In the genomic region with DNA sequence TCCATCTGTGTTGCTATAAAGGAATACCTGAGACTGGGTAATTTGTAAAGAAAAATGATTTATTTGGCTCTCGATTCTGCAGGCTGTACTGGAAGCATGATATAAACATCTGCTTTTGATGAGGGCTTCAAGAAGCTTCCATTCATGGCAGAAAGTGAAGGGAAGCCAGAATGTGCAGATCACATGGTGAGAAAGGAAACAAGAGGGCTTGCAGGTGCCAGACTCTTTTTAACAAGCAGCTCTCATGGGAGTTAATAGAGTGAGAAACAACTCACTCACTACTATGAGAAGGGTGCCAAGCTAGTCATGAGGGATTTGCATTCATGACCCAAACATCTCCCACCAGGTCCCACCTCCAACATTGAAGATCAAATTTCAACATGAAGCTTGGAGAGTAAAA, we compare ENCODE assay signal across 16 cellular contexts.
A peak's percentile ranks its signal among the peaks of the same experiment; 100 is the strongest.
DNase-seq lines count a peak whose midpoint lies in the region; ATAC-seq and TF ChIP-seq lines count a peak whose summit lies in the region.
"Had no signal": no experiment of that assay in that cellular context is flagged by ENCODE, and none has a peak within 500 bp of the region (broad histone marks: within the 10 kb centered on the region; RNA-seq: fewer than 3 reads in every experiment).

No MANE protein-coding gene starts in this region.

- CTCF ChIA-PET in A673 (lab: Charles Lee) = no interaction called here
- CTCF ChIA-PET in WTC11 (lab: Charles Lee) = no interaction called here
- CTCF ChIA-PET in GM10248 (lab: Yijun Ruan, JAX) = interaction anchor here (0.6 kb wide), 1 partner anchor 423 kb away, joined by 3 read pairs; no protein-coding TSS in a partner anchor

- H3K27me3 ChIP-seq in A673 (replicated peaks; ENCODE audit: insufficient read depth, low read depth, low read length, poor library complexity) = no peaks in the 10 kb centered on the region
- H3K27me3 ChIP-seq in hepatocyte = no peaks in the 10 kb centered on the region

- peaks cover 15% of the 10 kb centered on the region for H3K4me1 Mint-ChIP-seq in WTC11
- H3K4me1 Mint-ChIP-seq: B cell; CD4-positive, alpha-beta memory T cell; IgD-negative memory B cell had no signal

- peaks cover 10% of the 10 kb centered on the region for H3K9me3 Mint-ChIP-seq in WTC11

- H3K4me3 ChIP-seq in A673 (ENCODE audit: low read depth, low read length, poor library complexity, severe bottlenecking) = no peak overlapping the region
- H3K4me3 ChIP-seq in fibroblast of the aortic adventitia (ENCODE audit: low read depth, low read length) = no peak overlapping the region
- no peak overlapping the region for H3K4me3 ChIP-seq in hepatocyte
- H3K4me3 ChIP-seq: GM23248 had no signal

- DNase-seq in A673 (ENCODE audit: low spot score) (peak; percentile 26), NAMALWA (ENCODE audit: low spot score) (peak; percentile 96), WTC11 (ENCODE audit: low spot score) (no peak), fibroblast of the aortic adventitia (ENCODE audit: low read depth) (peak; percentile 21), NCI-H2196 treated with DMSO at 0.1 percent for 48 hours (lab: John Stamatoyannopoulos, UW; ENCODE audit: unreplicated experiment) (no peak), hepatocyte (ENCODE audit: low spot score) (no peak), GM10248 (ENCODE audit: extremely low spot score) (no peak)
- DNase-seq: 8988T; ACHN; CD4-positive, alpha-beta memory T cell; GF-D8; GM23248 had no signal

- POLR2A ChIA-PET in A673 (lab: Charles Lee; ENCODE audit: low non-redundant PET) = interaction anchor here (0.7 kb wide), 2 partner anchors 46 to 86 kb away, joined by 3 to 9 read pairs; no protein-coding TSS in a partner anchor
- POLR2A ChIA-PET in WTC11 (lab: Charles Lee) = interaction anchor here (0.7 kb wide), 1 partner anchor 1581 kb away, joined by 5 read pairs; no protein-coding TSS in a partner anchor
- POLR2A ChIA-PET in GM10248 (lab: Yijun Ruan, JAX) = no interaction called here

- H3K4me2 ChIP-seq in hepatocyte = no peak overlapping the region

- H3K36me3 ChIP-seq in A673 (ENCODE audit: insufficient read depth, low read length, poor library complexity, severe bottlenecking) = no peaks in the 10 kb centered on the region
- no peaks in the 10 kb centered on the region for H3K36me3 ChIP-seq in hepatocyte (replicated peaks; ENCODE audit: insufficient read depth, low read depth)

- H2AFZ ChIP-seq in hepatocyte = no peak overlapping the region
- H2AFZ ChIP-seq: GM23248 had no signal

- TF ChIP-seq CTCF in A673 (conservative IDR thresholded peaks at IDR 0.05; ENCODE audit: low read depth, low read length) (no peak), WTC11 (IDR thresholded peaks at IDR 0.05) (no peak), fibroblast of the aortic adventitia (IDR thresholded peaks at IDR 0.05; ENCODE audit: insufficient read depth, low read length) (no peak), hepatocyte (IDR thresholded peaks at IDR 0.05; ENCODE audit: poor library complexity) (no peak), GM10248 (IDR thresholded peaks at IDR 0.05; ENCODE audit: control extremely low read depth, extremely low read depth, low read depth, missing control alignments) (no peak)

- H3K4me1 ChIP-seq in A673 (ENCODE audit: insufficient read depth, low read length, poor library complexity, severe bottlenecking) (peaks cover 24% of the 10 kb centered on the region), hepatocyte (ENCODE audit: insufficient read depth) (no peaks in the 10 kb centered on the region)

- 57% methylated on average over 1 of the region's 1 CpG for WGBS in hepatocyte (ENCODE audit: low lambda C conversion rate, missing lambda C conversion rate)

- H3K4me3 Mint-ChIP-seq in WTC11 = no peak overlapping the region
- H3K4me3 Mint-ChIP-seq: B cell; CD4-positive, alpha-beta memory T cell; IgD-negative memory B cell had no signal

- H3K79me2 ChIP-seq in hepatocyte = no peaks in the 10 kb centered on the region

- H4K20me1 ChIP-seq in hepatocyte (ENCODE audit: insufficient read depth, poor library complexity, severe bottlenecking) = no peaks in the 10 kb centered on the region

- no peaks in the 10 kb centered on the region for H3K9me2 ChIP-seq in hepatocyte (replicated peaks; ENCODE audit: insufficient read depth)

- no peaks in the 10 kb centered on the region for H3K9me3 ChIP-seq in A673 (ENCODE audit: low read depth, low read length, poor library complexity, severe bottlenecking)
- no peaks in the 10 kb centered on the region for H3K9me3 ChIP-seq in hepatocyte (ENCODE audit: low read depth)

- H3K27ac ChIP-seq in A673 (ENCODE audit: low read depth, low read length, poor library complexity, severe bottlenecking) = no peak overlapping the region
- no peak overlapping the region for H3K27ac ChIP-seq in hepatocyte
- H3K27ac ChIP-seq: C4-2B, GM23248 had no signal

- intact Hi-C loops in A673 (cut with micrococcal nuclease; ENCODE audit: unreplicated experiment) = no loop called here

- H3K36me3 Mint-ChIP-seq in WTC11 = peaks cover 9% of the 10 kb centered on the region
- H3K36me3 Mint-ChIP-seq: CD4-positive, alpha-beta memory T cell; IgD-negative memory B cell had no signal

- peak overlapping the region; percentile 47; the same call in 1 of the 2 replicates for H3K27ac Mint-ChIP-seq in WTC11
- H3K27ac Mint-ChIP-seq: B cell; CD4-positive, alpha-beta memory T cell; IgD-negative memory B cell had no signal

- BruUV-seq in A673 (replicated peaks; lab: Mats Ljungman, UMichigan) = no TSS peak

- ATAC-seq in WTC11 = no peak
- ATAC-seq: HCT116 had no signal

- no peaks in the 10 kb centered on the region; the same call in 1 of the 2 replicates for H3K27me3 Mint-ChIP-seq in WTC11 (ENCODE audit: low read depth)
- H3K27me3 Mint-ChIP-seq: B cell; CD4-positive, alpha-beta memory T cell; IgD-negative memory B cell had no signal

TF ChIP-seq in WTC11, 78 proteins besides CTCF, POLR2A, EP300 and RAD21 (continues in another document):
- TF ChIP-seq SP1 (CRISPR knock-in tag; conservative IDR thresholded peaks at IDR 0.05) (no peak), TEAD4 (CRISPR knock-in tag; IDR thresholded peaks at IDR 0.05) (no peak), FOXK1 (CRISPR knock-in tag; IDR thresholded peaks at IDR 0.05) (no peak), RORB (CRISPR knock-in tag; IDR thresholded peaks at IDR 0.05) (no peak), ZBTB21 (CRISPR knock-in tag; IDR thresholded peaks at IDR 0.05; ENCODE audit: borderline replicate concordance) (no peak), NFATC4 (CRISPR knock-in tag; IDR thresholded peaks at IDR 0.05) (no peak), ZNF219 (CRISPR knock-in tag; IDR thresholded peaks at IDR 0.05; ENCODE audit: borderline replicate concordance) (no peak), OVOL2 (CRISPR knock-in tag; IDR thresholded peaks at IDR 0.05; ENCODE audit: borderline replicate concordance) (no peak), ZNF232 (CRISPR knock-in tag; IDR thresholded peaks at IDR 0.05) (no peak), GRHL2 (CRISPR knock-in tag; IDR thresholded peaks at IDR 0.05; ENCODE audit: insufficient replicate concordance, severe bottlenecking) (no peak), EMX1 (CRISPR knock-in tag; IDR thresholded peaks at IDR 0.05) (no peak), JUN (CRISPR knock-in tag; IDR thresholded peaks at IDR 0.05) (no peak), ETV6 (CRISPR knock-in tag; IDR thresholded peaks at IDR 0.05) (no peak)
- TF ChIP-seq, protein P1, sequence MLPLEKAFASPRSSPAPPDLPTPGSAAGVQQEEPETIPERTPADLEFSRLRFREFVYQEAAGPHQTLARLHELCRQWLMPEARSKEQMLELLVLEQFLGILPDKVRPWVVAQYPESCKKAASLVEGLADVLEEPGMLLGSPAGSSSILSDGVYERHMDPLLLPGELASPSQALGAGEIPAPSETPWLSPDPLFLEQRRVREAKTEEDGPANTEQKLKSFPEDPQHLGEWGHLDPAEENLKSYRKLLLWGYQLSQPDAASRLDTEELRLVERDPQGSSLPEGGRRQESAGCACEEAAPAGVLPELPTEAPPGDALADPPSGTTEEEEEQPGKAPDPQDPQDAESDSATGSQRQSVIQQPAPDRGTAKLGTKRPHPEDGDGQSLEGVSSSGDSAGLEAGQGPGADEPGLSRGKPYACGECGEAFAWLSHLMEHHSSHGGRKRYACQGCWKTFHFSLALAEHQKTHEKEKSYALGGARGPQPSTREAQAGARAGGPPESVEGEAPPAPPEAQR (CRISPR knock-in tag; IDR thresholded peaks at IDR 0.05) = no peak
- TF ChIP-seq, protein P2, sequence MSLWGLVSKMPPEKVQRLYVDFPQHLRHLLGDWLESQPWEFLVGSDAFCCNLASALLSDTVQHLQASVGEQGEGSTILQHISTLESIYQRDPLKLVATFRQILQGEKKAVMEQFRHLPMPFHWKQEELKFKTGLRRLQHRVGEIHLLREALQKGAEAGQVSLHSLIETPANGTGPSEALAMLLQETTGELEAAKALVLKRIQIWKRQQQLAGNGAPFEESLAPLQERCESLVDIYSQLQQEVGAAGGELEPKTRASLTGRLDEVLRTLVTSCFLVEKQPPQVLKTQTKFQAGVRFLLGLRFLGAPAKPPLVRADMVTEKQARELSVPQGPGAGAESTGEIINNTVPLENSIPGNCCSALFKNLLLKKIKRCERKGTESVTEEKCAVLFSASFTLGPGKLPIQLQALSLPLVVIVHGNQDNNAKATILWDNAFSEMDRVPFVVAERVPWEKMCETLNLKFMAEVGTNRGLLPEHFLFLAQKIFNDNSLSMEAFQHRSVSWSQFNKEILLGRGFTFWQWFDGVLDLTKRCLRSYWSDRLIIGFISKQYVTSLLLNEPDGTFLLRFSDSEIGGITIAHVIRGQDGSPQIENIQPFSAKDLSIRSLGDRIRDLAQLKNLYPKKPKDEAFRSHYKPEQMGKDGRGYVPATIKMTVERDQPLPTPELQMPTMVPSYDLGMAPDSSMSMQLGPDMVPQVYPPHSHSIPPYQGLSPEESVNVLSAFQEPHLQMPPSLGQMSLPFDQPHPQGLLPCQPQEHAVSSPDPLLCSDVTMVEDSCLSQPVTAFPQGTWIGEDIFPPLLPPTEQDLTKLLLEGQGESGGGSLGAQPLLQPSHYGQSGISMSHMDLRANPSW (CRISPR knock-in tag; conservative IDR thresholded peaks at IDR 0.05; ENCODE audit: low read depth) = no peak

Comparison
In these comparisons a context has a peak if more than half of its experiments do, and no peak if none do; other contexts are left out.
1. DNase-seq: peak in A673 (single experiment), NAMALWA (single experiment) and fibroblast of the aortic adventitia (single experiment); none in WTC11 (single experiment), NCI-H2196 treated with DMSO at 0.1 percent for 48 hours (single experiment), hepatocyte (single experiment) and GM10248 (single experiment).